In the genomic region with DNA sequence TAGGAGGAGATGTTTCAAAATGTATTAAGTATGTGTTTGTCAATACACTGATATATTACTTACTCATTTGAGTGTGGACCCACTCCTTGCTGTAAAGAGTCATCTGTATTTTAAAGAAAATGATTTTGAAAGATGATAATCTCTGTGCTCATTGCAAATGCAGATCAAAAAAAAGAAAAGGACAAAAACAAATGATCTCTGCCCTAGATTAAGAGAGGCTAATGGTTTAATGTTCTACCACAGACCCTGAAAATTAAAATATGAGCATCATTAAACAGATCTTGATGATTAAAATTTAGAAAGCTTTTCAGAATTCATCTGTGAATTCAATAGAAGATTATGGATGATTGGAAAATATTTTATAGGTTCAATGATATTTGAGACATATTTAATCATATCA, we compare ENCODE assay signal across 34 cellular contexts.
"Had no signal": no experiment of that assay in that cellular context is flagged by ENCODE, and none has a peak within 500 bp of the region (broad histone marks: within the 10 kb centered on the region; RNA-seq: fewer than 3 reads in every experiment).

No MANE protein-coding gene starts in this region.

- H3K9ac ChIP-seq: KMS-11 had no signal

- H3K4me2 ChIP-seq: KMS-11 had no signal

- DNase-seq: Karpas-422, Kasumi-1, KG1, MG63, MM.1S, MV-4-11, NCI-H1048, NCI-H1092, NCI-H1092 treated with DMSO at 0.1 percent for 48 hours, NCI-H1105, NCI-H1105 treated with DMSO at 0.1 percent for 48 hours, NCI-H1417, NCI-H1417 treated with DMSO at 0.1 percent for 48 hours, NCI-H1436, NCI-H1436 treated with DMSO at 0.1 percent for 48 hours, NCI-H146, NCI-H1694, NCI-H187, NCI-H187 treated with DMSO at 0.1 percent for 48 hours, NCI-H1930, NCI-H2029, NCI-H2029 treated with DMSO at 0.1 percent for 48 hours, NCI-H2081, NCI-H2081 treated with DMSO at 0.1 percent for 48 hours, NCI-H2107, NCI-H2227 treated with DMSO at 0.1 percent for 48 hours, NCI-H226, NCI-H345, NCI-H446, NCI-H446 treated with DMSO at 0.1 percent for 48 hours, NCI-H510A, NCI-H510A treated with DMSO at 0.1 percent for 48 hours, NCI-H524 had no signal

- H3K27me3 ChIP-seq: MG63 had no signal

- H3K27ac ChIP-seq: KMS-11 had no signal

- H3K36me3 ChIP-seq: MG63 had no signal

- H3K9me3 ChIP-seq: MG63 had no signal

- H3K4me3 ChIP-seq: MG63 had no signal
